Comparison of ENCODE assay signal across 1 cellular context in the genomic region with DNA sequence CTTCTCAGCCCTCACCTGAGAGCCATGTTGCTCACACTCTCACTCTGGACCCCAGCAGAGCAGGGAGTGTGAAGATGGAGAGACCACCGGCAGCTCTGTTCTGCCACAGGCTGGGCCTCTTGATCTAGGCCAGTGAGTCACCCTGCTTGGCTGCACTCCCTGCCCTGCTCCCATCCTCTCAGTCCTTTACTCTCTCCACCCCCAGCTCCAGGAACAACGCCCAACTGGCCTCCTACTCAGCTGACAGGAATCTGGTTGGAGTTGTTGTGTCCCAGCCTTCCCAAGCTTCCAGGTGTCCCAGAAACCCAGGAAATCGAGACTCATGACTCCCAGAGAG.
A peak's percentile ranks its signal among the peaks of the same experiment; 100 is the strongest.
TF ChIP-seq lines count a peak whose summit lies in the region.

A gene with protein sequence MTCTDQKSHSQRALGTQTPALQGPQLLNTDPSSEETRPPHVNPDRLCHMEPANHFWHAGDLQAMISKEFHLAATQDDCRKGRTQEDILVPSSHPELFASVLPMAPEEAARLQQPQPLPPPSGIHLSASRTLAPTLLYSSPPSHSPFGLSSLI (plus strand): TSS at position 261 of the 337 bp plus-strand sequence. CDS start 14,833 bp downstream, outside the sequence.

TF ChIP-seq in HEK293, 187 proteins besides CTCF, POLR2A, EP300 and RAD21 (continued from another document and continues in another):
- TF ChIP-seq ZNF19 (tag by site-specific recombination; IDR thresholded peaks at IDR 0.05; ENCODE audit: low read depth) = no peak
- TF ChIP-seq, protein P1, sequence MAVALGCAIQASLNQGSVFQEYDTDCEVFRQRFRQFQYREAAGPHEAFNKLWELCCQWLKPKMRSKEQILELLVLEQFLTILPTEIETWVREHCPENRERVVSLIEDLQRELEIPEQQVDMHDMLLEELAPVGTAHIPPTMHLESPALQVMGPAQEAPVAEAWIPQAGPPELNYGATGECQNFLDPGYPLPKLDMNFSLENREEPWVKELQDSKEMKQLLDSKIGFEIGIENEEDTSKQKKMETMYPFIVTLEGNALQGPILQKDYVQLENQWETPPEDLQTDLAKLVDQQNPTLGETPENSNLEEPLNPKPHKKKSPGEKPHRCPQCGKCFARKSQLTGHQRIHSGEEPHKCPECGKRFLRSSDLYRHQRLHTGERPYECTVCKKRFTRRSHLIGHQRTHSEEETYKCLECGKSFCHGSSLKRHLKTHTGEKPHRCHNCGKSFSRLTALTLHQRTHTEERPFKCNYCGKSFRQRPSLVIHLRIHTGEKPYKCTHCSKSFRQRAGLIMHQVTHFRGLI (tag by site-specific recombination; IDR thresholded peaks at IDR 0.05) = peak; percentile 98
- TF ChIP-seq ZNF10 (tag by site-specific recombination; IDR thresholded peaks at IDR 0.05) = no peak
- no peak for TF ChIP-seq ZNF292 (tag by site-specific recombination; IDR thresholded peaks at IDR 0.05; ENCODE audit: borderline replicate concordance, low read depth)
- no peak for TF ChIP-seq ZNF529 (tag by site-specific recombination; IDR thresholded peaks at IDR 0.05; ENCODE audit: insufficient replicate concordance)
- TF ChIP-seq, protein P2, sequence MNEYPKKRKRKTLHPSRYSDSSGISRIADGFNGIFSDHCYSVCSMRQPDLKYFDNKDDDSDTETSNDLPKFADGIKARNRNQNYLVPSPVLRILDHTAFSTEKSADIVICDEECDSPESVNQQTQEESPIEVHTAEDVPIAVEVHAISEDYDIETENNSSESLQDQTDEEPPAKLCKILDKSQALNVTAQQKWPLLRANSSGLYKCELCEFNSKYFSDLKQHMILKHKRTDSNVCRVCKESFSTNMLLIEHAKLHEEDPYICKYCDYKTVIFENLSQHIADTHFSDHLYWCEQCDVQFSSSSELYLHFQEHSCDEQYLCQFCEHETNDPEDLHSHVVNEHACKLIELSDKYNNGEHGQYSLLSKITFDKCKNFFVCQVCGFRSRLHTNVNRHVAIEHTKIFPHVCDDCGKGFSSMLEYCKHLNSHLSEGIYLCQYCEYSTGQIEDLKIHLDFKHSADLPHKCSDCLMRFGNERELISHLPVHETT (tag by site-specific recombination; IDR thresholded peaks at IDR 0.05) = no peak
- no peak for TF ChIP-seq ZNF302 (tag by site-specific recombination; IDR thresholded peaks at IDR 0.05; ENCODE audit: low read depth)
- no peak for TF ChIP-seq ZNF530 (tag by site-specific recombination; IDR thresholded peaks at IDR 0.05; ENCODE audit: low read depth)
- no peak for TF ChIP-seq RBAK (tag by site-specific recombination; IDR thresholded peaks at IDR 0.05)
- TF ChIP-seq, protein P3, sequence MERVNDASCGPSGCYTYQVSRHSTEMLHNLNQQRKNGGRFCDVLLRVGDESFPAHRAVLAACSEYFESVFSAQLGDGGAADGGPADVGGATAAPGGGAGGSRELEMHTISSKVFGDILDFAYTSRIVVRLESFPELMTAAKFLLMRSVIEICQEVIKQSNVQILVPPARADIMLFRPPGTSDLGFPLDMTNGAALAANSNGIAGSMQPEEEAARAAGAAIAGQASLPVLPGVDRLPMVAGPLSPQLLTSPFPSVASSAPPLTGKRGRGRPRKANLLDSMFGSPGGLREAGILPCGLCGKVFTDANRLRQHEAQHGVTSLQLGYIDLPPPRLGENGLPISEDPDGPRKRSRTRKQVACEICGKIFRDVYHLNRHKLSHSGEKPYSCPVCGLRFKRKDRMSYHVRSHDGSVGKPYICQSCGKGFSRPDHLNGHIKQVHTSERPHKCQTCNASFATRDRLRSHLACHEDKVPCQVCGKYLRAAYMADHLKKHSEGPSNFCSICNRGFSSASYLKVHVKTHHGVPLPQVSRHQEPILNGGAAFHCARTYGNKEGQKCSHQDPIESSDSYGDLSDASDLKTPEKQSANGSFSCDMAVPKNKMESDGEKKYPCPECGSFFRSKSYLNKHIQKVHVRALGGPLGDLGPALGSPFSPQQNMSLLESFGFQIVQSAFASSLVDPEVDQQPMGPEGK (tag by site-specific recombination; IDR thresholded peaks at IDR 0.05) = no peak; the same call in 1 of the 2 replicates
- no peak for TF ChIP-seq ZNF664 (tag by site-specific recombination; IDR thresholded peaks at IDR 0.05)
- no peak for TF ChIP-seq TCF7L2 (IDR thresholded peaks at IDR 0.05; ENCODE audit: borderline replicate concordance, low read depth, low read length)
- no peak; the same call in 1 of the 2 replicates for TF ChIP-seq ZFP69B (tag by site-specific recombination; IDR thresholded peaks at IDR 0.05)
- 0 out of 2 replicates have a peak, but pooled peaks have one; percentile 23 for TF ChIP-seq WT1 (tag by site-specific recombination; IDR thresholded peaks at IDR 0.05)
- TF ChIP-seq, protein P4, sequence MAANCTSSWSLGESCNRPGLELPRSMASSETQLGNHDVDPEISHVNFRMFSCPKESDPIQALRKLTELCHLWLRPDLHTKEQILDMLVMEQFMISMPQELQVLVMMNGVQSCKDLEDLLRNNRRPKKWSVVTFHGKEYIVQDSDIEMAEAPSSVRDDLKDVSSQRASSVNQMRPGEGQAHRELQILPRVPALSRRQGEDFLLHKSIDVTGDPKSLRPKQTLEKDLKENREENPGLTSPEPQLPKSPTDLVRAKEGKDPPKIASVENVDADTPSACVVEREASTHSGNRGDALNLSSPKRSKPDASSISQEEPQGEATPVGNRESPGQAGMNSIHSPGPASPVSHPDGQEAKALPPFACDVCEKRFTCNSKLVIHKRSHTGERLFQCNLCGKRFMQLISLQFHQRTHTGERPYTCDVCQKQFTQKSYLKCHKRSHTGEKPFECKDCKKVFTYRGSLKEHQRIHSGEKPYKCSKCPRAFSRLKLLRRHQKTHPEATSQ (tag by site-specific recombination; IDR thresholded peaks at IDR 0.05) = no peak
- no peak for TF ChIP-seq ZNF214 (tag by site-specific recombination; IDR thresholded peaks at IDR 0.05; ENCODE audit: borderline replicate concordance)
- TF ChIP-seq, protein P5, sequence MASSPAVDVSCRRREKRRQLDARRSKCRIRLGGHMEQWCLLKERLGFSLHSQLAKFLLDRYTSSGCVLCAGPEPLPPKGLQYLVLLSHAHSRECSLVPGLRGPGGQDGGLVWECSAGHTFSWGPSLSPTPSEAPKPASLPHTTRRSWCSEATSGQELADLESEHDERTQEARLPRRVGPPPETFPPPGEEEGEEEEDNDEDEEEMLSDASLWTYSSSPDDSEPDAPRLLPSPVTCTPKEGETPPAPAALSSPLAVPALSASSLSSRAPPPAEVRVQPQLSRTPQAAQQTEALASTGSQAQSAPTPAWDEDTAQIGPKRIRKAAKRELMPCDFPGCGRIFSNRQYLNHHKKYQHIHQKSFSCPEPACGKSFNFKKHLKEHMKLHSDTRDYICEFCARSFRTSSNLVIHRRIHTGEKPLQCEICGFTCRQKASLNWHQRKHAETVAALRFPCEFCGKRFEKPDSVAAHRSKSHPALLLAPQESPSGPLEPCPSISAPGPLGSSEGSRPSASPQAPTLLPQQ (tag by site-specific recombination; IDR thresholded peaks at IDR 0.05) = no peak
- no peak for TF ChIP-seq ZNF660 (tag by site-specific recombination; IDR thresholded peaks at IDR 0.05)
- TF ChIP-seq, protein P6, sequence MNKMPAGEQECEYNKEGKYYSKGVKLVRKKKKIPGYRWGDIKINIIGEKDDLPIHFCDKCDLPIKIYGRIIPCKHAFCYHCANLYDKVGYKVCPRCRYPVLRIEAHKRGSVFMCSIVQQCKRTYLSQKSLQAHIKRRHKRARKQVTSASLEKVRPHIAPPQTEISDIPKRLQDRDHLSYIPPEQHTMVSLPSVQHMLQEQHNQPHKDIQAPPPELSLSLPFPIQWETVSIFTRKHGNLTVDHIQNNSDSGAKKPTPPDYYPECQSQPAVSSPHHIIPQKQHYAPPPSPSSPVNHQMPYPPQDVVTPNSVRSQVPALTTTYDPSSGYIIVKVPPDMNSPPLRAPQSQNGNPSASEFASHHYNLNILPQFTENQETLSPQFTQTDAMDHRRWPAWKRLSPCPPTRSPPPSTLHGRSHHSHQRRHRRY (tag by site-specific recombination; IDR thresholded peaks at IDR 0.05) = no peak
- TF ChIP-seq BCL11B (tag by site-specific recombination; IDR thresholded peaks at IDR 0.05; ENCODE audit: low read depth) = no peak
- TF ChIP-seq ZNF138 (tag by site-specific recombination; IDR thresholded peaks at IDR 0.05; ENCODE audit: borderline replicate concordance) = no peak
- no peak for TF ChIP-seq ZSCAN30 (tag by site-specific recombination; IDR thresholded peaks at IDR 0.05)
- TF ChIP-seq, protein P7, sequence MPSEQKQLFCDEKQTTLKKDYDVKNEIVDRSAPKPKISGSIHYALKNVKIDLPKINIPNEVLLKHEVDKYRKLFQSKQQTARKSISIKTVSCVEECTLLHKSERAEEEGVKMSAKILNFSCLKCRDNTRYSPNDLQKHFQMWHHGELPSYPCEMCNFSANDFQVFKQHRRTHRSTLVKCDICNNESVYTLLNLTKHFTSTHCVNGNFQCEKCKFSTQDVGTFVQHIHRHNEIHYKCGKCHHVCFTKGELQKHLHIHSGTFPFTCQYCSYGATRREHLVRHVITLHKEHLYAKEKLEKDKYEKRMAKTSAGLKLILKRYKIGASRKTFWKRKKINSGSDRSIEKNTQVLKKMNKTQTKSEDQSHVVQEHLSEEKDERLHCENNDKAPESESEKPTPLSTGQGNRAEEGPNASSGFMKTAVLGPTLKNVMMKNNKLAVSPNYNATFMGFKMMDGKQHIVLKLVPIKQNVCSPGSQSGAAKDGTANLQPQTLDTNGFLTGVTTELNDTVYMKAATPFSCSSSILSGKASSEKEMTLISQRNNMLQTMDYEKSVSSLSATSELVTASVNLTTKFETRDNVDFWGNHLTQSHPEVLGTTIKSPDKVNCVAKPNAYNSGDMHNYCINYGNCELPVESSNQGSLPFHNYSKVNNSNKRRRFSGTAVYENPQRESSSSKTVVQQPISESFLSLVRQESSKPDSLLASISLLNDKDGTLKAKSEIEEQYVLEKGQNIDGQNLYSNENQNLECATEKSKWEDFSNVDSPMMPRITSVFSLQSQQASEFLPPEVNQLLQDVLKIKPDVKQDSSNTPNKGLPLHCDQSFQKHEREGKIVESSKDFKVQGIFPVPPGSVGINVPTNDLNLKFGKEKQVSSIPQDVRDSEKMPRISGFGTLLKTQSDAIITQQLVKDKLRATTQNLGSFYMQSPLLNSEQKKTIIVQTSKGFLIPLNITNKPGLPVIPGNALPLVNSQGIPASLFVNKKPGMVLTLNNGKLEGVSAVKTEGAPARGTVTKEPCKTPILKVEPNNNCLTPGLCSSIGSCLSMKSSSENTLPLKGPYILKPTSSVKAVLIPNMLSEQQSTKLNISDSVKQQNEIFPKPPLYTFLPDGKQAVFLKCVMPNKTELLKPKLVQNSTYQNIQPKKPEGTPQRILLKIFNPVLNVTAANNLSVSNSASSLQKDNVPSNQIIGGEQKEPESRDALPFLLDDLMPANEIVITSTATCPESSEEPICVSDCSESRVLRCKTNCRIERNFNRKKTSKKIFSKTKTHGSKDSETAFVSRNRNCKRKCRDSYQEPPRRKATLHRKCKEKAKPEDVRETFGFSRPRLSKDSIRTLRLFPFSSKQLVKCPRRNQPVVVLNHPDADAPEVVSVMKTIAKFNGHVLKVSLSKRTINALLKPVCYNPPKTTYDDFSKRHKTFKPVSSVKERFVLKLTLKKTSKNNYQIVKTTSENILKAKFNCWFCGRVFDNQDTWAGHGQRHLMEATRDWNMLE (tag by site-specific recombination; conservative IDR thresholded peaks at IDR 0.05; ENCODE audit: low read depth) = no peak
- no peak for TF ChIP-seq ZNF146 (tag by site-specific recombination; IDR thresholded peaks at IDR 0.05)
- TF ChIP-seq, protein P8, sequence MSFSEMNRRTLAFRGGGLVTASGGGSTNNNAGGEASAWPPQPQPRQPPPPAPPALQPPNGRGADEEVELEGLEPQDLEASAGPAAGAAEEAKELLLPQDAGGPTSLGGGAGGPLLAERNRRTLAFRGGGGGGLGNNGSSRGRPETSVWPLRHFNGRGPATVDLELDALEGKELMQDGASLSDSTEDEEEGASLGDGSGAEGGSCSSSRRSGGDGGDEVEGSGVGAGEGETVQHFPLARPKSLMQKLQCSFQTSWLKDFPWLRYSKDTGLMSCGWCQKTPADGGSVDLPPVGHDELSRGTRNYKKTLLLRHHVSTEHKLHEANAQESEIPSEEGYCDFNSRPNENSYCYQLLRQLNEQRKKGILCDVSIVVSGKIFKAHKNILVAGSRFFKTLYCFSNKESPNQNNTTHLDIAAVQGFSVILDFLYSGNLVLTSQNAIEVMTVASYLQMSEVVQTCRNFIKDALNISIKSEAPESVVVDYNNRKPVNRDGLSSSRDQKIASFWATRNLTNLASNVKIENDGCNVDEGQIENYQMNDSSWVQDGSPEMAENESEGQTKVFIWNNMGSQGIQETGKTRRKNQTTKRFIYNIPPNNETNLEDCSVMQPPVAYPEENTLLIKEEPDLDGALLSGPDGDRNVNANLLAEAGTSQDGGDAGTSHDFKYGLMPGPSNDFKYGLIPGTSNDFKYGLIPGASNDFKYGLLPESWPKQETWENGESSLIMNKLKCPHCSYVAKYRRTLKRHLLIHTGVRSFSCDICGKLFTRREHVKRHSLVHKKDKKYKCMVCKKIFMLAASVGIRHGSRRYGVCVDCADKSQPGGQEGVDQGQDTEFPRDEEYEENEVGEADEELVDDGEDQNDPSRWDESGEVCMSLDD (tag by site-specific recombination; IDR thresholded peaks at IDR 0.05) = no peak
- TF ChIP-seq, protein P9, sequence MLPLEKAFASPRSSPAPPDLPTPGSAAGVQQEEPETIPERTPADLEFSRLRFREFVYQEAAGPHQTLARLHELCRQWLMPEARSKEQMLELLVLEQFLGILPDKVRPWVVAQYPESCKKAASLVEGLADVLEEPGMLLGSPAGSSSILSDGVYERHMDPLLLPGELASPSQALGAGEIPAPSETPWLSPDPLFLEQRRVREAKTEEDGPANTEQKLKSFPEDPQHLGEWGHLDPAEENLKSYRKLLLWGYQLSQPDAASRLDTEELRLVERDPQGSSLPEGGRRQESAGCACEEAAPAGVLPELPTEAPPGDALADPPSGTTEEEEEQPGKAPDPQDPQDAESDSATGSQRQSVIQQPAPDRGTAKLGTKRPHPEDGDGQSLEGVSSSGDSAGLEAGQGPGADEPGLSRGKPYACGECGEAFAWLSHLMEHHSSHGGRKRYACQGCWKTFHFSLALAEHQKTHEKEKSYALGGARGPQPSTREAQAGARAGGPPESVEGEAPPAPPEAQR (tag by site-specific recombination; IDR thresholded peaks at IDR 0.05) = no peak
- TF ChIP-seq, protein P10, sequence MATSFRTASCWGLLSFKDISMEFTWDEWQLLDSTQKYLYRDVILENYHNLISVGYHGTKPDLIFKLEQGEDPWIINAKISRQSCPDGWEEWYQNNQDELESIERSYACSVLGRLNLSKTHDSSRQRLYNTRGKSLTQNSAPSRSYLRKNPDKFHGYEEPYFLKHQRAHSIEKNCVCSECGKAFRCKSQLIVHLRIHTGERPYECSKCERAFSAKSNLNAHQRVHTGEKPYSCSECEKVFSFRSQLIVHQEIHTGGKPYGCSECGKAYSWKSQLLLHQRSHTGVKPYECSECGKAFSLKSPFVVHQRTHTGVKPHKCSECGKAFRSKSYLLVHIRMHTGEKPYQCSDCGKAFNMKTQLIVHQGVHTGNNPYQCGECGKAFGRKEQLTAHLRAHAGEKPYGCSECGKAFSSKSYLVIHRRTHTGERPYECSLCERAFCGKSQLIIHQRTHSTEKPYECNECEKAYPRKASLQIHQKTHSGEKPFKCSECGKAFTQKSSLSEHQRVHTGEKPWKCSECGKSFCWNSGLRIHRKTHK (tag by site-specific recombination; IDR thresholded peaks at IDR 0.05) = no peak
- no peak for TF ChIP-seq ZNF837 (tag by site-specific recombination; IDR thresholded peaks at IDR 0.05)
- TF ChIP-seq ZNF239 (tag by site-specific recombination; IDR thresholded peaks at IDR 0.05) = no peak
- TF ChIP-seq ZBTB21 (tag by site-specific recombination; IDR thresholded peaks at IDR 0.05) = no peak
- no peak for TF ChIP-seq SCRT2 (tag by site-specific recombination; IDR thresholded peaks at IDR 0.05)
- TF ChIP-seq ZBTB20 (tag by site-specific recombination; IDR thresholded peaks at IDR 0.05) = no peak
- no peak for TF ChIP-seq ZNF23 (tag by site-specific recombination; IDR thresholded peaks at IDR 0.05; ENCODE audit: borderline replicate concordance)
- no peak for TF ChIP-seq KLF8 (tag by site-specific recombination; IDR thresholded peaks at IDR 0.05)
